37 cellular contexts compared by ENCODE assay signal in the genomic region with DNA sequence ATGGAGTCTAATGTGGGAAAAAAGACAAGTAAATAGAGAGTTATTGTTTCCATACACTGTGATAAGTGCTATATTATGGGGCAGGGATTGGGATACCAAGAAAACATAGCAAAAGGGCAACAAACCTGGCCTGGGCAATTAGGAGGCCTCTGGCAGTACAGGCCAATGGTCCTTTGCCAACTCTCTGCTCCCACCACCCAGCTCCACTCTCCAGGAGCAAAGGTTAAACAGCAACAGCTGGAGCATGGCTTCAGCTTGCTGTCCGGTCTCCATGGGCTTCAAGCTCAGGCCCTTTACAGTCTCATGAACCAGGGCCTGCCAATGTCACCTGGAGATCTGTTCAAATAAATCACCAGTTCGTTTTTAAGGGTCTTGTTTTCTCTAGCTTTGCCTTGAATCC. TPM values are rescaled to one million over a fixed set of nuclear protein-coding genes. Genes with fewer than 3 reads are reported as not detected.
"Had no signal": no experiment of that assay in that cellular context is flagged by ENCODE, and none has a peak within 500 bp of the region (broad histone marks: within the 10 kb centered on the region; RNA-seq: fewer than 3 reads in every experiment).

No MANE protein-coding gene starts in this region.

- H3K4me3 ChIP-seq: cardiac muscle cell, PC-9 had no signal

- H3K27me3 ChIP-seq: brain microvascular endothelial cell, cardiac muscle cell had no signal

- H3K4me3 Mint-ChIP-seq: activated CD4-positive, alpha-beta memory T cell treated with anti-CD3 and anti-CD28 coated beads, Interleukin-2, amount 10 ng/mL, durations not matched to agents 7 days and 5 days; activated CD8-positive, alpha-beta memory T cell treated with anti-CD3 and anti-CD28 coated beads, Interleukin-2, amount 10 ng/mL, durations not matched to agents 7 days and 5 days; activated naive CD4-positive, alpha-beta T cell treated with anti-CD3 and anti-CD28 coated beads, Interleukin-2, amount 10 ng/mL, durations not matched to agents 7 days and 5 days; activated naive CD8-positive, alpha-beta T cell had no signal

- ATAC-seq: activated CD8-positive, alpha-beta memory T cell treated with anti-CD3 and anti-CD28 coated beads, Interleukin-2, amount 10 ng/mL, durations not matched to agents 7 days and 5 days had no signal

- H3K4me1 Mint-ChIP-seq: activated CD4-positive, alpha-beta memory T cell treated with anti-CD3 and anti-CD28 coated beads, Interleukin-2, amount 10 ng/mL, durations not matched to agents 7 days and 5 days; activated CD8-positive, alpha-beta memory T cell treated with anti-CD3 and anti-CD28 coated beads, Interleukin-2, amount 10 ng/mL, durations not matched to agents 7 days and 5 days; activated naive CD4-positive, alpha-beta T cell treated with anti-CD3 and anti-CD28 coated beads, Interleukin-2, amount 10 ng/mL, durations not matched to agents 7 days and 5 days had no signal

- H3K36me3 Mint-ChIP-seq: activated CD8-positive, alpha-beta memory T cell treated with anti-CD3 and anti-CD28 coated beads, Interleukin-2, amount 10 ng/mL, durations not matched to agents 7 days and 5 days; activated naive CD4-positive, alpha-beta T cell treated with anti-CD3 and anti-CD28 coated beads, Interleukin-2, amount 10 ng/mL, durations not matched to agents 7 days and 5 days; activated naive CD8-positive, alpha-beta T cell had no signal

- DNase-seq: activated CD4-positive, alpha-beta memory T cell treated with anti-CD3 and anti-CD28 coated beads, Interleukin-2, amount 10 ng/mL, durations not matched to agents 7 days and 5 days; activated CD4-positive, alpha-beta T cell treated with anti-CD3 and anti-CD28 coated beads for 1 hour; activated CD4-positive, alpha-beta T cell treated with anti-CD3 and anti-CD28 coated beads for 48 hours; activated CD4-positive, CD25-positive, alpha-beta regulatory T cell; activated CD8-positive, alpha-beta memory T cell treated with anti-CD3 and anti-CD28 coated beads for 24 hours; activated CD8-positive, alpha-beta memory T cell treated with anti-CD3 and anti-CD28 coated beads, Interleukin-2, amount 10 ng/mL, durations not matched to agents 7 days and 5 days; activated CD8-positive, alpha-beta memory T cell treated with anti-CD3 and anti-CD28 coated beads, Interleukin-2, amount 50 U/mL, for 48 hours; activated effector memory CD4-positive, alpha-beta T cell treated with Interleukin-2 at 50 U/mL for 16 hours; activated naive CD4-positive, alpha-beta T cell treated with anti-CD3 and anti-CD28 coated beads, Interleukin-2, amount 10 ng/mL, durations not matched to agents 7 days and 5 days; activated T-cell treated with anti-CD3 and anti-CD28 coated beads, Interleukin-2, amount 50 U/mL, for 48 hours; amniotic stem cell; aorta; brain microvascular endothelial cell; Kasumi-1; KG1; MM.1S; MV-4-11; NCI-H1092 treated with DMSO at 0.1 percent for 48 hours; NCI-H1417; NCI-H146; NCI-H187; NCI-H2029 treated with DMSO at 0.1 percent for 48 hours; NCI-H2107; NCI-H2171; NCI-H510A; NCI-H526; NCI-H748 treated with DMSO at 0.1 percent for 48 hours; NK-92 treated with Interleukin-12 subunit alpha and Interleukin-12 subunit beta, amount 100 ng/mL, for 24 hours; Right ventricle myocardium superior; SW 1271; T-helper 1 cell; T-helper 2 cell; T1000; WERI-Rb-1 had no signal

- H3K27ac ChIP-seq: brain microvascular endothelial cell, cardiac muscle cell, PC-9, WERI-Rb-1 had no signal

- H3K9me3 Mint-ChIP-seq: activated CD4-positive, alpha-beta memory T cell treated with anti-CD3 and anti-CD28 coated beads, Interleukin-2, amount 10 ng/mL, durations not matched to agents 7 days and 5 days; activated naive CD4-positive, alpha-beta T cell treated with anti-CD3 and anti-CD28 coated beads, Interleukin-2, amount 10 ng/mL, durations not matched to agents 7 days and 5 days had no signal

- H3K36me3 ChIP-seq: brain microvascular endothelial cell, cardiac muscle cell, WERI-Rb-1 had no signal

- H3K27ac Mint-ChIP-seq: activated CD4-positive, alpha-beta memory T cell treated with anti-CD3 and anti-CD28 coated beads, Interleukin-2, amount 10 ng/mL, durations not matched to agents 7 days and 5 days; activated CD8-positive, alpha-beta memory T cell treated with anti-CD3 and anti-CD28 coated beads, Interleukin-2, amount 10 ng/mL, durations not matched to agents 7 days and 5 days; activated naive CD4-positive, alpha-beta T cell treated with anti-CD3 and anti-CD28 coated beads, Interleukin-2, amount 10 ng/mL, durations not matched to agents 7 days and 5 days; activated naive CD8-positive, alpha-beta T cell had no signal

RNA-seq across cellular contexts. Expression of a gene that starts 37.2 kb away (rescaled TPM):
- total RNA-seq: activated CD8-positive, alpha-beta memory T cell treated with anti-CD3 and anti-CD28 coated beads, Interleukin-2, amount 10 ng/mL, durations not matched to agents 7 days and 5 days had no signal
